In genomic region chr2:64838817-64839216, GRCh38 we compare ENCODE assay signal across 8 cellular contexts.
DNase-seq lines count a peak whose midpoint lies in the region; TF ChIP-seq lines count a peak whose summit lies in the region.

No MANE protein-coding gene starts in this region.

- H3K27ac Mint-ChIP-seq in endothelial cell (ENCODE audit: unreplicated experiment) = no peak overlapping the region
- no peak overlapping the region for H3K27ac Mint-ChIP-seq in nephron progenitor cell

- H3K27me3 Mint-ChIP-seq in endothelial cell (ENCODE audit: unreplicated experiment) = peaks cover under 1% of the 10 kb centered on the region
- peaks cover under 1% of the 10 kb centered on the region for H3K27me3 Mint-ChIP-seq in nephron progenitor cell (ENCODE audit: low read depth, poor library complexity)

- H3K9me3 ChIP-seq in MM.1S (replicated peaks; ENCODE audit: insufficient read depth, low read length) = no peaks in the 10 kb centered on the region

- CTCF ChIA-PET in RWPE1 (lab: Yijun Ruan, JAX) = interaction anchor here (0.6 kb wide), 1 partner anchor 88 kb away, joined by 3 read pairs; no protein-coding TSS in a partner anchor

- no peaks in the 10 kb centered on the region for H3K4me1 Mint-ChIP-seq in endothelial cell (ENCODE audit: unreplicated experiment)
- peaks cover 60% of the 10 kb centered on the region for H3K4me1 Mint-ChIP-seq in nephron progenitor cell

- H3K36me3 Mint-ChIP-seq in endothelial cell (ENCODE audit: low read depth, unreplicated experiment) (no peaks in the 10 kb centered on the region), nephron progenitor cell (ENCODE audit: low read depth) (no peaks in the 10 kb centered on the region)

- no peak overlapping the region for H3K4me3 Mint-ChIP-seq in endothelial cell (ENCODE audit: unreplicated experiment)
- no peak overlapping the region for H3K4me3 Mint-ChIP-seq in nephron progenitor cell

- no peaks in the 10 kb centered on the region for H3F3A ChIP-seq in MM.1S (ENCODE audit: insufficient read depth, low read length)

- H3K27me3 ChIP-seq in MM.1S (replicated peaks; ENCODE audit: insufficient read depth, low read length) = no peaks in the 10 kb centered on the region

- no peak overlapping the region for H3K9ac ChIP-seq in MM.1S (ENCODE audit: low read length)

- no peak overlapping the region for H3K4me3 ChIP-seq in fibroblast of the aortic adventitia (ENCODE audit: low read depth, low read length)
- H3K4me3 ChIP-seq in skin epidermis = no peak overlapping the region
- no peak overlapping the region for H3K4me3 ChIP-seq in MM.1S (ENCODE audit: low read length)

- peak; percentile 93 for DNase-seq in GM04503 (ENCODE audit: low read depth)
- peak; percentile 96 for DNase-seq in RWPE1 (ENCODE audit: low spot score)
- DNase-seq in fibroblast of the aortic adventitia (ENCODE audit: low read depth) = peak; percentile 91
- DNase-seq in T-helper 1 cell = no peak
- DNase-seq in endothelial cell (ENCODE audit: low spot score) = no peak
- no peak for DNase-seq in nephron progenitor cell
- no peak for DNase-seq in MM.1S

- no peaks in the 10 kb centered on the region for H3K9me2 ChIP-seq in MM.1S (replicated peaks; ENCODE audit: insufficient read depth, low read length)

- no peaks in the 10 kb centered on the region for H3K79me2 ChIP-seq in MM.1S (ENCODE audit: low read length)

- no peaks in the 10 kb centered on the region for H3K9me3 Mint-ChIP-seq in endothelial cell (ENCODE audit: unreplicated experiment)
- H3K9me3 Mint-ChIP-seq in nephron progenitor cell = no peaks in the 10 kb centered on the region

- no peak overlapping the region for H3K4me2 ChIP-seq in MM.1S (ENCODE audit: low read depth, low read length)

- no peak overlapping the region for H2AFZ ChIP-seq in MM.1S (ENCODE audit: low read length)

- H3K4me1 ChIP-seq in MM.1S (ENCODE audit: low read length) = no peaks in the 10 kb centered on the region

- H3K27ac ChIP-seq in RWPE1 (peak overlapping the region; percentile 94), skin epidermis (peak overlapping the region in 20 of 21 experiments; percentile 9 to 87 (median 69)), MM.1S (ENCODE audit: low read length) (no peak overlapping the region)

- no peak for TF ChIP-seq CTCF in RWPE1 (conservative IDR thresholded peaks at IDR 0.05; ENCODE audit: low read depth)
- no peak for TF ChIP-seq CTCF in fibroblast of the aortic adventitia (IDR thresholded peaks at IDR 0.05; ENCODE audit: insufficient read depth, low read length)
- TF ChIP-seq CTCF in endothelial cell (IDR thresholded peaks at IDR 0.05; ENCODE audit: unreplicated experiment) = no peak
- TF ChIP-seq CTCF in nephron progenitor cell (IDR thresholded peaks at IDR 0.05) = no peak
- no peak for TF ChIP-seq CTCF in MM.1S (IDR thresholded peaks at IDR 0.05; ENCODE audit: low read length)

- no peaks in the 10 kb centered on the region for H4K20me1 ChIP-seq in MM.1S (ENCODE audit: insufficient read depth, low read length)

- POLR2A ChIA-PET in RWPE1 (lab: Yijun Ruan, JAX; ENCODE audit: low non-redundant PET) = interaction anchor here (0.5 to 2.0 kb wide), 7 partner anchors 12 to 196 kb away, joined by 3 to 13 read pairs (median 5); no protein-coding TSS in a partner anchor

- H3K36me3 ChIP-seq in MM.1S (replicated peaks; ENCODE audit: insufficient read depth, low read length) = no peaks in the 10 kb centered on the region

Comparison
In these comparisons a context has a peak if more than half of its experiments do, and no peak if none do; other contexts are left out.
1. DNase-seq: peak in GM04503 (single experiment), RWPE1 (single experiment) and fibroblast of the aortic adventitia (single experiment); none in T-helper 1 cell (0 of 5), endothelial cell (single experiment), nephron progenitor cell (single experiment) and MM.1S (single experiment).